In genomic region chr1:56644064-56644940, GRCh38 we compare ENCODE assay signal across 8 cellular contexts. TPM values are rescaled to one million over a fixed set of nuclear protein-coding genes. Genes with fewer than 3 reads are reported as not detected.
DNase-seq lines count a peak whose midpoint lies in the region; ATAC-seq and TF ChIP-seq lines count a peak whose summit lies in the region.

No MANE protein-coding gene starts in this region.

- no peaks in the 10 kb centered on the region for H3K9me3 ChIP-seq in colonic mucosa
- no peaks in the 10 kb centered on the region for H3K9me3 ChIP-seq in lower lobe of right lung

- H3K4me3 ChIP-seq in colonic mucosa (peak overlapping the region; percentile 54), lower lobe of right lung (peak overlapping the region; percentile 59), urinary bladder (ENCODE audit: low read depth, low read length) (peak overlapping the region; percentile 82)

- no peaks in the 10 kb centered on the region for H3K4me1 ChIP-seq in colonic mucosa
- peaks cover 3% of the 10 kb centered on the region for H3K4me1 ChIP-seq in lower lobe of right lung
- no peaks in the 10 kb centered on the region for H3K4me1 ChIP-seq in urinary bladder (ENCODE audit: insufficient read depth)

- WGBS in urinary bladder: 14% methylated on average over 24 of the region's 24 CpGs

- peak overlapping the region; percentile 56 for H3K27ac ChIP-seq in colonic mucosa
- no peak overlapping the region for H3K27ac ChIP-seq in lower lobe of right lung
- H3K27ac ChIP-seq in urinary bladder (ENCODE audit: low read depth): no peak overlapping the region

- in situ Hi-C loops in Caki2 (cut with HindIII; ENCODE audit: low pct_unique_long_range_greater_than_20kb, low sequenced_read_pairs): no loop called here

- no peak for TF ChIP-seq CTCF in colonic mucosa (IDR thresholded peaks at IDR 0.05)
- no peak for TF ChIP-seq CTCF in lower lobe of right lung (IDR thresholded peaks at IDR 0.05)

- peak overlapping the region in 1 of 2 donors; percentile 39 for H3K9ac ChIP-seq in colonic mucosa (ENCODE audit: low read depth in 2 of 2, low read length in 2 of 2)

- DNase-seq in Caki2 (ENCODE audit: low read depth): peak; percentile 53
- peak; percentile 11 for DNase-seq in M059J (ENCODE audit: low read depth)
- peak; percentile 23 for DNase-seq in colonic mucosa
- no peak for DNase-seq in lower lobe of right lung
- no peak for DNase-seq in activated naive CD4-positive, alpha-beta T cell treated with anti-CD3 and anti-CD28 coated beads, Interleukin-2, amount 50 U/mL, for 16 hours

- H3K36me3 ChIP-seq in colonic mucosa (no peaks in the 10 kb centered on the region), lower lobe of right lung (no peaks in the 10 kb centered on the region), urinary bladder (ENCODE audit: insufficient read depth) (no peaks in the 10 kb centered on the region)

- no peaks in the 10 kb centered on the region for H3K27me3 ChIP-seq in colonic mucosa
- H3K27me3 ChIP-seq in lower lobe of right lung (ENCODE audit: low read depth): no peaks in the 10 kb centered on the region

- intact Hi-C loops in colonic mucosa (cut with DNase I) (no loop called here), lower lobe of right lung (cut with DNase I) (no loop called here)

- ATAC-seq in lower lobe of right lung: peak; percentile 35 to 59
- no peak for ATAC-seq in HG02571 (IDR thresholded peaks at IDR 0.05; ENCODE audit: unreplicated experiment)
- ATAC-seq in GM18511 (IDR thresholded peaks at IDR 0.05; ENCODE audit: unreplicated experiment): no peak

RNA-seq across cellular contexts. Expression of gene PRKAA2, which starts 0.8 kb away (rescaled TPM):
- 3.9 and 4.9 TPM in 2 replicates for total RNA-seq in Caki2 (2014; rRNA removed; shearing (Covaris generic); ENCODE audit: low replicate concordance)
- 2.0 and 3.4 TPM in 2 replicates for total RNA-seq in M059J (2014; rRNA removed; shearing (Covaris generic))
- total RNA-seq in colonic mucosa: 1 to 10 TPM; 1.6 to 6.8 TPM
- 1.9 TPM for total RNA-seq in lower lobe of right lung
- total RNA-seq in urinary bladder: 19.5 TPM
- polyA plus RNA-seq in urinary bladder: 2.7 TPM

Comparison
In these comparisons a context has a peak if more than half of its experiments do, and no peak if none do; other contexts are left out.
1. DNase-seq: peak in Caki2 (single experiment), M059J (single experiment) and colonic mucosa (single experiment); none in lower lobe of right lung (single experiment) and activated naive CD4-positive, alpha-beta T cell treated with anti-CD3 and anti-CD28 coated beads, Interleukin-2, amount 50 U/mL, for 16 hours (single experiment).
2. ATAC-seq: peak in lower lobe of right lung (2 of 2); none in HG02571 (single experiment) and GM18511 (single experiment).
3. Peak in every context shown above with its lines, with median percentiles within 50 percentile points of each other: H3K4me3 ChIP-seq.